ENCODE assay signal across 8 cellular contexts in genomic region chr11:61966673-61967176, GRCh38. TPM values are rescaled to one million over a fixed set of nuclear protein-coding genes. Genes with fewer than 3 reads are reported as not detected.
DNase-seq lines count a peak whose midpoint lies in the region; ATAC-seq, FAIRE-seq and TF ChIP-seq lines count a peak whose summit lies in the region.

No MANE protein-coding gene starts in this region.

- no peaks in the 10 kb centered on the region for H3K9me3 ChIP-seq in NT2/D1 (ENCODE audit: insufficient read depth, low read length)

- TF ChIP-seq POLR2A in GM12892 (IDR thresholded peaks at IDR 0.05; ENCODE audit: low read depth, low read length), result peak; percentile 14; the same call in 1 of the 2 replicates

- intact Hi-C loops in posterior vena cava (cut with DNase I), result no loop called here

- FAIRE-seq in GM12892 (lab: Jason Lieb, UNC), result no peak

- DNase-seq in GM12892 (ENCODE audit: insufficient read length) (no peak), NT2/D1 (ENCODE audit: low read depth, low spot score) (no peak), astrocyte of the cerebellum (ENCODE audit: low read depth) (no peak), posterior vena cava (ENCODE audit: low spot score) (no peak), SHP77 (lab: John Stamatoyannopoulos, UW) (no peak)
- DNase-seq in stimulated activated naive CD4-positive, alpha-beta T cell (lab: John Stamatoyannopoulos, UW), result peak in 5 of 6 experiments; percentile 26 to 78 (median 54)

- ATAC-seq in HG02798 (IDR thresholded peaks at IDR 0.05; ENCODE audit: poor library complexity, unreplicated experiment), result no peak

- in situ Hi-C loops in astrocyte of the cerebellum (cut with HindIII; ENCODE audit: low sequenced_read_pairs), result no loop called here

- peaks cover 42% of the 10 kb centered on the region for H3K36me3 ChIP-seq in NT2/D1 (ENCODE audit: insufficient read depth, insufficient read length, low read length)

- H3K4me3 ChIP-seq in NT2/D1 (ENCODE audit: insufficient read length, low read depth) (peak overlapping the region; percentile 92), astrocyte of the cerebellum (ENCODE audit: low read depth, low read length) (peak overlapping the region; percentile 97)

- peak overlapping the region; percentile 97 for H3K27ac ChIP-seq in layer of hippocampus (ENCODE audit: low read depth, low read length)

- no peak for TF ChIP-seq CTCF in astrocyte of the cerebellum (IDR thresholded peaks at IDR 0.05; ENCODE audit: low read depth, low read length, missing control alignments)

- H3K9ac ChIP-seq in NT2/D1 (ENCODE audit: insufficient read length, low read depth), result peak overlapping the region; percentile 97

- peaks cover 11% of the 10 kb centered on the region for H3K4me1 ChIP-seq in NT2/D1 (ENCODE audit: insufficient read depth, insufficient read length)

- no peaks in the 10 kb centered on the region for H3K27me3 ChIP-seq in NT2/D1 (ENCODE audit: insufficient read depth, insufficient read length)
- H3K27me3 ChIP-seq in layer of hippocampus (ENCODE audit: control insufficient read depth, insufficient read depth, low read length), result no peaks in the 10 kb centered on the region

RNA-seq across cellular contexts. Expression of gene FTH1, which starts 0.7 kb away (rescaled TPM):
- 1,700 TPM for polyA plus RNA-seq in GM12892 (2012; ENCODE audit: missing spikeins)
- 1,000 to 10,000 TPM; 2,679 to 3,454 TPM for total RNA-seq in posterior vena cava

RNA-seq across cellular contexts. Expression of gene BEST1, which starts 16.6 kb away (rescaled TPM):
- 1.1 TPM for polyA plus RNA-seq in GM12892 (2012; ENCODE audit: missing spikeins)
- total RNA-seq in posterior vena cava, result 1 to 10 TPM; 5.8 to 9.5 TPM

RNA-seq across cellular contexts. Expression of gene RAB3IL1, which starts 49.4 kb away (rescaled TPM):
- polyA plus RNA-seq in GM12892 (2012; ENCODE audit: missing spikeins), result not detected
- total RNA-seq in posterior vena cava, result 10 to 100 TPM; 26.7 to 31.5 TPM

Comparison
In these comparisons a context has a peak if more than half of its experiments do, and no peak if none do; other contexts are left out.
1. DNase-seq: peak in stimulated activated naive CD4-positive, alpha-beta T cell (5 of 6); none in GM12892 (single experiment), NT2/D1 (single experiment), astrocyte of the cerebellum (single experiment), posterior vena cava (single experiment) and SHP77 (0 of 2).